Comparison of ENCODE assay signal across 17 cellular contexts in the genomic region with DNA sequence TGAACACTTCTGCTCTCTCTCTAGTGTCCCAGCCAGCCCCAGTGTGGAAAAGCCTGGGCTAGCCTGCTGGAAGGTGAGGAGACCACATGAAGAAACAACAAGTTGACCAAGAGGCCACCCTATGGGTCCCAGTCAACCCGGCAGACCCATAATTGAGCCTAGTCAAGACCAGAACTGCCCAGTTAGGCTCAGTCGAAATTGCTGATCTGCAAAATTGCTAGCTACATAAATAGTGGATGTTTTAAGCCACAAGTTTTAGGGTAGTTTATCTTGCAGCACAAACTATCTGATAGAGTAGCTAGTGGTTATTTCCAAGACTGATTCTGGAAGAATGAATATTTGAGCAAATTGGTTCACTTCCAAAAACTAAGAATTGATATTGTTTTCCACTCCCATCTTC.
DNase-seq lines count a peak whose midpoint lies in the region; ATAC-seq, FAIRE-seq and TF ChIP-seq lines count a peak whose summit lies in the region.
"Had no signal": no experiment of that assay in that cellular context is flagged by ENCODE, and none has a peak within 500 bp of the region (broad histone marks: within the 10 kb centered on the region; RNA-seq: fewer than 3 reads in every experiment).

No MANE protein-coding gene starts in this region.

- H3K27ac ChIP-seq in A549 (no peak overlapping the region), IMR-90 (ENCODE audit: insufficient read depth, low read length) (no peak overlapping the region), PC-9 (peak overlapping the region; percentile 94), gastrocnemius medialis (peak overlapping the region; percentile 89 to 95 (median 91))
- H3K27ac ChIP-seq: HL-60 had no signal

- WGBS in A549 (ENCODE audit: missing lambda C conversion rate) = 74% methylated on average over 2 of the region's 2 CpGs
- whole genome bisulfite sequencing in IMR-90 (ENCODE audit: extremely low coverage in 2 of 2, insufficient read length in 1 of 2), 2 experiments = no CpG with 5 or more reads among the region's 2 CpGs

- H3K9me2 ChIP-seq in PC-9 (ENCODE audit: insufficient read depth) = no peaks in the 10 kb centered on the region

- no peak overlapping the region for H2AK9ac ChIP-seq in IMR-90 (replicated peaks; ENCODE audit: low read depth, low read length, poor library complexity)

- H3K9me3 ChIP-seq in A549 = no peaks in the 10 kb centered on the region
- no peaks in the 10 kb centered on the region for H3K9me3 ChIP-seq in IMR-90 (ENCODE audit: control insufficient read depth, insufficient read depth, low read length)
- H3K9me3 ChIP-seq in PC-9 (ENCODE audit: insufficient read depth, low read depth) = no peaks in the 10 kb centered on the region
- no peaks in the 10 kb centered on the region for H3K9me3 ChIP-seq in gastrocnemius medialis
- H3K9me3 ChIP-seq: HAP-1 had no signal

- no peak overlapping the region for H3K4me3 ChIP-seq in A549
- H3K4me3 ChIP-seq in IMR-90 (ENCODE audit: insufficient read depth, low read depth, low read length) = no peak overlapping the region
- H3K4me3 ChIP-seq in PC-9 = 0 out of 2 replicates have a peak overlapping the region, but pooled peaks have one; percentile 27
- no peak overlapping the region for H3K4me3 ChIP-seq in gastrocnemius medialis
- H3K4me3 ChIP-seq: HAP-1 had no signal

- intact Hi-C loops in IMR-90 (cut with micrococcal nuclease) = loop anchor here (5.0 kb wide), 1 partner anchor 71 kb away; no protein-coding TSS in a partner anchor
- intact Hi-C loops in PC-9 (cut with micrococcal nuclease; ENCODE audit: unreplicated experiment) = loop anchor here (2.0 to 5.0 kb wide), 4 partner anchors 30 to 196 kb away; no protein-coding TSS in a partner anchor
- intact Hi-C loops in gastrocnemius medialis (cut with DNase I; ENCODE audit: low total_unique reads) = loop anchor here (5.0 kb wide), 2 partner anchors 194 to 209 kb away; no protein-coding TSS in a partner anchor

- no peaks in the 10 kb centered on the region for H3K79me1 ChIP-seq in IMR-90 (ENCODE audit: low read depth in 1 of 2, low read length in 2 of 2)

- H2BK120ac ChIP-seq in IMR-90 (ENCODE audit: low read depth, low read length) = no peak overlapping the region; the same call in 1 of the 2 replicates

- H4K20me1 ChIP-seq in IMR-90 (ENCODE audit: insufficient read depth, low read length) (no peaks in the 10 kb centered on the region), PC-9 (ENCODE audit: insufficient read depth) (no peaks in the 10 kb centered on the region)

- peaks cover 24% of the 10 kb centered on the region for H3F3A ChIP-seq in PC-9 (ENCODE audit: insufficient read depth, low read depth)

- no peak overlapping the region for H3K14ac ChIP-seq in IMR-90 (replicated peaks; ENCODE audit: low read depth, low read length)

- no peak for FAIRE-seq in A549 (lab: Jason Lieb, UNC)
- FAIRE-seq: G401.6, GM12891, H1 had no signal

- peaks cover 11% of the 10 kb centered on the region; the same call in 2 of the 3 replicates for H3K4me1 ChIP-seq in A549
- peaks cover 6% of the 10 kb centered on the region for H3K4me1 ChIP-seq in IMR-90 (ENCODE audit: control insufficient read depth, insufficient read depth, low read length)
- peaks cover 47% of the 10 kb centered on the region for H3K4me1 ChIP-seq in PC-9 (replicated peaks; ENCODE audit: insufficient read depth)
- peaks cover 39 to 49% of the 10 kb centered on the region in 2 donors for H3K4me1 ChIP-seq in gastrocnemius medialis
- H3K4me1 ChIP-seq: HAP-1 had no signal

- in situ Hi-C loops in IMR-90 (cut with MboI; ENCODE audit: low sequenced_read_pairs) = no loop called here
- in situ Hi-C loops in gastrocnemius medialis (cut with MboI; ENCODE audit: low sequenced_read_pairs in 4 of 4) = loop anchor here in 2 of 4 donors (10.0 kb wide), 2 partner anchors 166 to 206 kb away; partner anchors contain the start of gene FEM1C (in 2 of the 2)
- in situ Hi-C loops in GM13976 (cut with MboI; ENCODE audit: low sequenced_read_pairs, unreplicated experiment) = no loop called here

- H3K27me3 ChIP-seq in IMR-90 (ENCODE audit: control insufficient read depth, insufficient read depth, low read length) (no peaks in the 10 kb centered on the region), PC-9 (ENCODE audit: insufficient read depth, low read depth) (no peaks in the 10 kb centered on the region), gastrocnemius medialis (no peaks in the 10 kb centered on the region)

- DNase-seq in A549 (ENCODE audit: low read depth in 1 of 2, low spot score in 1 of 2) (no peak), IMR-90 (no peak), PC-9 (no peak), gastrocnemius medialis (no peak), retina (no peak), cerebellar cortex (ENCODE audit: low spot score) (no peak), GM13976 (ENCODE audit: low spot score) (no peak)
- DNase-seq: C1 segment of cervical spinal cord; CD4-positive, alpha-beta T cell; DMS79 treated with DMSO at 0.1 percent for 48 hours; EL; HFFc6 had no signal

- dilution Hi-C loops in IMR-90 (cut with HindIII; ENCODE audit: low sequenced_read_pairs, unreplicated experiment) = no loop called here

- H4K91ac ChIP-seq in IMR-90 (ENCODE audit: insufficient read depth, low read depth, low read length) = no peak overlapping the region

- TF ChIP-seq POLR2A in A549 (IDR thresholded peaks at IDR 0.05; ENCODE audit: low read length) = no peak
- TF ChIP-seq POLR2A in IMR-90 (IDR thresholded peaks at IDR 0.05; ENCODE audit: low read depth, low read length) = no peak
- TF ChIP-seq POLR2A in gastrocnemius medialis (IDR thresholded peaks at IDR 0.05) = no peak

- no peak overlapping the region for H3K4me2 ChIP-seq in A549
- no peak overlapping the region for H3K4me2 ChIP-seq in IMR-90 (ENCODE audit: low read depth, low read length)
- peak overlapping the region; percentile 70 for H3K4me2 ChIP-seq in PC-9

- no peak overlapping the region for H3K4ac ChIP-seq in IMR-90 (ENCODE audit: low read depth, low read length)

- no peaks in the 10 kb centered on the region for H3K36me3 ChIP-seq in IMR-90 (ENCODE audit: control insufficient read depth, insufficient read depth, low read length)
- H3K36me3 ChIP-seq in PC-9 (ENCODE audit: low read depth) = no peaks in the 10 kb centered on the region
- H3K36me3 ChIP-seq in gastrocnemius medialis = no peaks in the 10 kb centered on the region
- H3K36me3 ChIP-seq: HAP-1 had no signal

- POLR2A ChIA-PET in A549 (lab: Yijun Ruan, JAX) (no interaction called here), IMR-90 (lab: Charles Lee; ENCODE audit: unreplicated experiment) (no interaction called here), PC-9 (lab: Charles Lee; ENCODE audit: unreplicated experiment) (no interaction called here)

- H2AFZ ChIP-seq in IMR-90 (replicated peaks; ENCODE audit: low read length, poor library complexity) (peak overlapping the region; percentile 2), PC-9 (no peak overlapping the region)

- CTCF ChIA-PET in A549 (lab: Yijun Ruan, JAX) = interaction anchor here (1.2 to 3.7 kb wide), 5 partner anchors 10 to 195 kb away, joined by 3 to 20 read pairs (median 3); no protein-coding TSS in a partner anchor
- CTCF ChIA-PET in IMR-90 (lab: Yijun Ruan, JAX) = interaction anchor here (1.4 to 2.6 kb wide), 2 partner anchors 37 to 41 kb away, joined by 3 to 7 read pairs; no protein-coding TSS in a partner anchor
- CTCF ChIA-PET in PC-9 (lab: Charles Lee) = interaction anchor here (0.6 to 1.2 kb wide), 2 partner anchors 23 to 196 kb away, joined by 3 to 8 read pairs; no protein-coding TSS in a partner anchor

- H3K18ac ChIP-seq in IMR-90 (ENCODE audit: low read depth, low read length) = no peak overlapping the region

- TF ChIP-seq RAD21 in A549 (conservative IDR thresholded peaks at IDR 0.05 in 1 of 2, IDR thresholded peaks at IDR 0.05 in 1 of 2) = no peak
- TF ChIP-seq RAD21 in IMR-90 (IDR thresholded peaks at IDR 0.05; ENCODE audit: low read length) = no peak

- H3K79me2 ChIP-seq in PC-9 (ENCODE audit: low read depth) = no peaks in the 10 kb centered on the region

- H3K9me1 ChIP-seq in IMR-90 (ENCODE audit: insufficient read depth, low read length) = peaks cover 4% of the 10 kb centered on the region; the same call in 1 of the 2 replicates

- no peak overlapping the region for H2BK5ac ChIP-seq in IMR-90 (ENCODE audit: low read depth, low read length, poor library complexity, severe bottlenecking)

- no TSS peak for BruUV-seq in IMR-90 (replicated peaks; lab: Mats Ljungman, UMichigan)
- no TSS peak for BruUV-seq in PC-9 (replicated peaks; lab: Mats Ljungman, UMichigan)

- TF ChIP-seq EP300 in A549 (IDR thresholded peaks at IDR 0.05) = no peak

- no peak overlapping the region for H4K8ac ChIP-seq in IMR-90 (ENCODE audit: low read depth in 2 of 2, low read length in 2 of 2)

- no peak overlapping the region for H3K56ac ChIP-seq in IMR-90 (ENCODE audit: extremely low read depth, insufficient read depth, low read length)

- H3K9ac ChIP-seq in IMR-90 (ENCODE audit: low read depth, low read length) = no peak overlapping the region

- no peak overlapping the region for H2BK20ac ChIP-seq in IMR-90 (ENCODE audit: low read depth, low read length)

- peak overlapping the region; percentile 55 for H2AK5ac ChIP-seq in IMR-90 (ENCODE audit: low read depth, low read length)

- no peak for TF ChIP-seq CTCF in A549 (IDR thresholded peaks at IDR 0.05)
- TF ChIP-seq CTCF in IMR-90 (conservative IDR thresholded peaks at IDR 0.05; ENCODE audit: low read depth, low read length) = no peak
- TF ChIP-seq CTCF in PC-9 (conservative IDR thresholded peaks at IDR 0.05) = no peak
- TF ChIP-seq CTCF in gastrocnemius medialis (IDR thresholded peaks at IDR 0.05 in 4 of 5, conservative IDR thresholded peaks at IDR 0.05 in 1 of 5) = no peak
- no peak for TF ChIP-seq CTCF in GM13976 (IDR thresholded peaks at IDR 0.05; ENCODE audit: borderline replicate concordance, control extremely low read depth, extremely low read depth, insufficient read depth, missing control alignments)

- H4K5ac ChIP-seq in IMR-90 (ENCODE audit: low read depth, low read length) = no peak overlapping the region

- H3K23ac ChIP-seq in IMR-90 (ENCODE audit: low read depth, low read length) = no peak overlapping the region

- H2BK15ac ChIP-seq in IMR-90 (ENCODE audit: low read depth, low read length) = no peak overlapping the region

- ATAC-seq in A549 (no peak), IMR-90 (ENCODE audit: low read depth) (no peak), gastrocnemius medialis (no peak)

TF ChIP-seq in A549, 52 proteins besides CTCF, POLR2A, EP300 and RAD21:
- TF ChIP-seq MAFK (IDR thresholded peaks at IDR 0.05; ENCODE audit: partially characterized antibody) (peak; percentile 56), TFCP2L1 (CRISPR knock-in tag; IDR thresholded peaks at IDR 0.05) (no peak), FOSL2 (IDR thresholded peaks at IDR 0.05) (no peak), FOSL2 (CRISPR knock-in tag; IDR thresholded peaks at IDR 0.05) (no peak), CHD2 (IDR thresholded peaks at IDR 0.05; ENCODE audit: low read length, partially characterized antibody) (no peak)

TF ChIP-seq in IMR-90, 13 proteins besides CTCF, POLR2A, EP300 and RAD21:
- TF ChIP-seq RFX5 (IDR thresholded peaks at IDR 0.05; ENCODE audit: low read depth, low read length) (no peak), SMC3 (IDR thresholded peaks at IDR 0.05; ENCODE audit: low read depth, low read length) (no peak), MAFK (IDR thresholded peaks at IDR 0.05; ENCODE audit: low read depth, low read length) (peak; percentile 37; the same call in 1 of the 2 replicates)

Comparison
In these comparisons a context has a peak if more than half of its experiments do, and no peak if none do; other contexts are left out.
1. H3K27ac ChIP-seq: peak in PC-9 (single experiment) and gastrocnemius medialis (4 of 4); none in A549 (0 of 2) and IMR-90 (single experiment).